Comparison of ENCODE assay signal across 9 cellular contexts in genomic region chr4:1854752-1855151, GRCh38. TPM values are rescaled to one million over a fixed set of nuclear protein-coding genes. Genes with fewer than 3 reads are reported as not detected.
A peak's percentile ranks its signal among the peaks of the same experiment; 100 is the strongest.
DNase-seq lines count a peak whose midpoint lies in the region; ATAC-seq and TF ChIP-seq lines count a peak whose summit lies in the region.
"Had no signal": no experiment of that assay in that cellular context is flagged by ENCODE, and none has a peak within 500 bp of the region (broad histone marks: within the 10 kb centered on the region; RNA-seq: fewer than 3 reads in every experiment).

No MANE protein-coding gene starts in this region.

- no peak overlapping the region for H3K27ac ChIP-seq in ascending aorta
- H3K27ac ChIP-seq in lower lobe of right lung, result peak overlapping the region; percentile 84
- H3K27ac ChIP-seq in upper lobe of left lung, result peak overlapping the region in 2 of 4 donors; percentile 83 to 87

- peak overlapping the region; percentile 88 for H3K4me3 Mint-ChIP-seq in activated naive CD4-positive, alpha-beta T cell treated with anti-CD3 and anti-CD28 coated beads, Interleukin-2, amount 50 U/mL, for 24 hours

- TF ChIP-seq POLR2A in upper lobe of left lung (IDR thresholded peaks at IDR 0.05), result no peak
- TF ChIP-seq POLR2A in GM18505 (IDR thresholded peaks at IDR 0.05; ENCODE audit: borderline replicate concordance, extremely low read depth, insufficient read depth, insufficient read length), result no peak

- TF ChIP-seq EP300 in upper lobe of left lung (IDR thresholded peaks at IDR 0.05), result no peak

- 70 to 76% methylated on average over 1 of the region's 1 CpG for WGBS in upper lobe of left lung, 2 donors

- H3K36me3 Mint-ChIP-seq in activated naive CD4-positive, alpha-beta T cell treated with anti-CD3 and anti-CD28 coated beads, Interleukin-2, amount 50 U/mL, for 24 hours, result peaks cover 5% of the 10 kb centered on the region

- H3K4me1 ChIP-seq in ascending aorta, result peaks cover 0 to 10% of the 10 kb centered on the region in 2 donors
- peaks cover 37% of the 10 kb centered on the region for H3K4me1 ChIP-seq in lower lobe of right lung
- H3K4me1 ChIP-seq in upper lobe of left lung, result peaks cover 22 to 61% (median 41%) of the 10 kb centered on the region in 4 donors

- H3K36me3 ChIP-seq in ascending aorta (no peaks in the 10 kb centered on the region), lower lobe of right lung (no peaks in the 10 kb centered on the region), upper lobe of left lung (no peaks in the 10 kb centered on the region)

- intact Hi-C loops in ascending aorta (cut with DNase I), result loop anchor here (5.0 to 10.0 kb wide), 5 partner anchors 172 to 1220 kb away; partner anchors contain the start of genes CTBP1, FAM193A, FAM53A and GRK4
- intact Hi-C loops in lower lobe of right lung (cut with DNase I), result no loop called here

- no peak for TF ChIP-seq CTCF in ascending aorta (IDR thresholded peaks at IDR 0.05)
- no peak for TF ChIP-seq CTCF in lower lobe of right lung (IDR thresholded peaks at IDR 0.05)
- no peak for TF ChIP-seq CTCF in upper lobe of left lung (IDR thresholded peaks at IDR 0.05)

- no peak for DNase-seq in activated naive CD4-positive, alpha-beta T cell treated with Interleukin-2 at 50 U/mL for 16 hours
- DNase-seq in ascending aorta (ENCODE audit: low spot score in 2 of 2) (no peak), lower lobe of right lung (no peak), upper lobe of left lung (no peak), activated gamma-delta T cell (lab: John Stamatoyannopoulos, UW) (no peak), NCI-H2029 (lab: John Stamatoyannopoulos, UW) (no peak)
- DNase-seq: DMS 273 treated with DMSO at 0.1 percent for 48 hours had no signal

- no peaks in the 10 kb centered on the region for H3K9me3 ChIP-seq in ascending aorta
- no peaks in the 10 kb centered on the region for H3K9me3 ChIP-seq in lower lobe of right lung
- H3K9me3 ChIP-seq in upper lobe of left lung, result no peaks in the 10 kb centered on the region

- no peak for ATAC-seq in lower lobe of right lung
- ATAC-seq in upper lobe of left lung (ENCODE audit: low FRiP score in 2 of 2), result no peak
- ATAC-seq in GM18505 (IDR thresholded peaks at IDR 0.05; ENCODE audit: unreplicated experiment), result no peak

- H3K4me3 ChIP-seq in ascending aorta (peak overlapping the region; percentile 85 to 86), lower lobe of right lung (peak overlapping the region; percentile 96), upper lobe of left lung (peak overlapping the region in 3 of 4 donors; percentile 72 to 98 (median 79))

- peak overlapping the region; percentile 82 for H3K27ac Mint-ChIP-seq in activated naive CD4-positive, alpha-beta T cell treated with anti-CD3 and anti-CD28 coated beads, Interleukin-2, amount 50 U/mL, for 24 hours

- H3K27me3 ChIP-seq in ascending aorta (no peaks in the 10 kb centered on the region), lower lobe of right lung (ENCODE audit: low read depth) (no peaks in the 10 kb centered on the region), upper lobe of left lung (no peaks in the 10 kb centered on the region)

- H3K27me3 Mint-ChIP-seq in activated naive CD4-positive, alpha-beta T cell treated with anti-CD3 and anti-CD28 coated beads, Interleukin-2, amount 50 U/mL, for 24 hours, result no peaks in the 10 kb centered on the region

- H3K4me1 Mint-ChIP-seq in activated naive CD4-positive, alpha-beta T cell treated with anti-CD3 and anti-CD28 coated beads, Interleukin-2, amount 50 U/mL, for 24 hours, result peaks cover 45% of the 10 kb centered on the region

- H3K9me3 Mint-ChIP-seq in activated naive CD4-positive, alpha-beta T cell treated with anti-CD3 and anti-CD28 coated beads, Interleukin-2, amount 50 U/mL, for 24 hours, result no peaks in the 10 kb centered on the region

RNA-seq across cellular contexts. Expression of gene LETM1, which starts 1.2 kb away (rescaled TPM):
- total RNA-seq in ascending aorta, result 37.7 TPM
- 33.6 TPM for total RNA-seq in lower lobe of right lung
- total RNA-seq in upper lobe of left lung, result 10 to 100 TPM; 31.4 to 98.5 (median 47.8) TPM

RNA-seq across cellular contexts. Expression of gene NSD2, which starts 16.4 kb away (rescaled TPM):
- total RNA-seq in ascending aorta (19.9 TPM), lower lobe of right lung (52.9 TPM), upper lobe of left lung (100 to 1,000 TPM in 2 of 6 donors, 10 to 100 TPM in 4; 35.7 to 164 (median 53.1) TPM)
